ENCODE assay signal across 8 cellular contexts in genomic region chr6:26155066-26155925, GRCh38.
A peak's percentile ranks its signal among the peaks of the same experiment; 100 is the strongest.
DNase-seq lines count a peak whose midpoint lies in the region; ATAC-seq, FAIRE-seq and TF ChIP-seq lines count a peak whose summit lies in the region.

No MANE protein-coding gene starts in this region.

- no peak for TF ChIP-seq POLR2A in spleen (IDR thresholded peaks at IDR 0.05)

- intact Hi-C loops in spleen (cut with DNase I; ENCODE audit: low total_unique reads) = loop anchor here (5.0 kb wide), 1 partner anchor 42 kb away; a partner anchor contains a TSS

- H3K4me1 ChIP-seq in keratinocyte (ENCODE audit: control insufficient read depth, extremely low read depth, insufficient read depth, low read length) (peaks cover 34% of the 10 kb centered on the region), spleen (peaks cover 4 to 36% (median 21%) of the 10 kb centered on the region in 6 donors)

- no peaks in the 10 kb centered on the region for H4K20me1 ChIP-seq in keratinocyte (ENCODE audit: control insufficient read depth, extremely low read depth, insufficient read depth, low read length)

- peak overlapping the region; percentile 98 for H3K4me2 ChIP-seq in keratinocyte (ENCODE audit: control insufficient read depth, extremely low read depth, insufficient read depth, low read depth, low read length)

- H3K4me3 Mint-ChIP-seq in activated T-cell treated with anti-CD3 and anti-CD28 coated beads, Interleukin-2, amount 50 U/mL, for 4 hours = peak overlapping the region; percentile 85
- H3K4me3 Mint-ChIP-seq in brain = peak overlapping the region; percentile 91 to 98 (median 95)

- H3K36me3 ChIP-seq in keratinocyte (ENCODE audit: control insufficient read depth in 2 of 2, extremely low read depth in 1 of 2, insufficient read depth in 2 of 2, low read length in 2 of 2) = no peaks in the 10 kb centered on the region
- no peaks in the 10 kb centered on the region for H3K36me3 ChIP-seq in spleen

- H3K4me3 ChIP-seq in keratinocyte (ENCODE audit: control insufficient read depth in 2 of 3, extremely low read depth in 1 of 3, insufficient read depth in 2 of 3, low read depth in 1 of 3, low read length in 3 of 3) (peak overlapping the region; percentile 3 to 90 (median 90)), spleen (peak overlapping the region; percentile 14 to 83 (median 56))

- peaks cover 8% of the 10 kb centered on the region for H3K79me2 ChIP-seq in keratinocyte (ENCODE audit: control insufficient read depth, insufficient read depth, low read length)

- H3K27ac ChIP-seq in keratinocyte (ENCODE audit: control insufficient read depth, insufficient read depth, low read length) = peak overlapping the region; percentile 96
- H3K27ac ChIP-seq in spleen = peak overlapping the region; percentile 97 to 99 (median 98)

- no peaks in the 10 kb centered on the region for H3K27me3 ChIP-seq in keratinocyte (ENCODE audit: control insufficient read depth, extremely low read depth, insufficient read depth, low read length)
- no peaks in the 10 kb centered on the region for H3K27me3 ChIP-seq in spleen (replicated peaks in 1 of 7)

- peak overlapping the region; percentile 95 for H3K9ac ChIP-seq in keratinocyte (ENCODE audit: control insufficient read depth, extremely low read depth, insufficient read depth, low read length)

- no peak for FAIRE-seq in keratinocyte (lab: Jason Lieb, UNC)

- TF ChIP-seq CTCF in brain (conservative IDR thresholded peaks at IDR 0.05) = no peak
- TF ChIP-seq CTCF in keratinocyte (optimal IDR thresholded peaks at IDR 0.05 in 1 of 3, IDR thresholded peaks at IDR 0.05 in 1 of 3, conservative IDR thresholded peaks at IDR 0.05 in 1 of 3; ENCODE audit: extremely low read depth in 1 of 3, insufficient read depth in 2 of 3, low read length in 3 of 3) = no peak
- no peak for TF ChIP-seq CTCF in spleen (IDR thresholded peaks at IDR 0.05 in 8 of 11, conservative IDR thresholded peaks at IDR 0.05 in 3 of 11)

- dilution Hi-C loops in keratinocyte (cut with MboI; ENCODE audit: extremely low pct_ligation_motif_present, low sequenced_read_pairs) = no loop called here

- no peaks in the 10 kb centered on the region for H3K27me3 Mint-ChIP-seq in activated T-cell treated with anti-CD3 and anti-CD28 coated beads, Interleukin-2, amount 50 U/mL, for 4 hours (ENCODE audit: low read depth)
- H3K27me3 Mint-ChIP-seq in brain = peaks cover 34% of the 10 kb centered on the region

- DNase-seq in activated T-cell treated with anti-CD3 and anti-CD28 coated beads, Interleukin-2, amount 50 U/mL, for 4 hours = no peak
- DNase-seq in activated T-cell treated with anti-CD3 and anti-CD28 coated beads, Interleukin-2, amount 50 U/mL, for 48 hours = no peak
- peak; percentile 29 for DNase-seq in NCI-H446 treated with DMSO at 0.1 percent for 48 hours (lab: John Stamatoyannopoulos, UW)
- DNase-seq in keratinocyte (ENCODE audit: low read depth, low spot score) = no peak
- no peak for DNase-seq in spleen

- peak overlapping the region; percentile 92 to 99 (median 94) for H3K27ac Mint-ChIP-seq in brain

- no peaks in the 10 kb centered on the region for H3K9me3 Mint-ChIP-seq in activated T-cell treated with anti-CD3 and anti-CD28 coated beads, Interleukin-2, amount 50 U/mL, for 4 hours
- H3K9me3 Mint-ChIP-seq in brain = peaks cover 0 to 11% (median 3%) of the 10 kb centered on the region in 5 experiments

- H3K4me1 Mint-ChIP-seq in activated T-cell treated with anti-CD3 and anti-CD28 coated beads, Interleukin-2, amount 50 U/mL, for 4 hours (ENCODE audit: low read depth) = peaks cover 35% of the 10 kb centered on the region
- H3K4me1 Mint-ChIP-seq in brain = peaks cover 19% of the 10 kb centered on the region

- ATAC-seq in activated T-cell treated with anti-CD3 and anti-CD28 coated beads, Interleukin-2, amount 50 U/mL, for 4 hours = no peak
- no peak for ATAC-seq in GM19035 (IDR thresholded peaks at IDR 0.05; ENCODE audit: unreplicated experiment)
- no peak for ATAC-seq in HG02642 (IDR thresholded peaks at IDR 0.05; ENCODE audit: poor library complexity, unreplicated experiment)

- H3K9me3 ChIP-seq in keratinocyte (ENCODE audit: control insufficient read depth, low read depth, low read length) (no peaks in the 10 kb centered on the region), spleen (no peaks in the 10 kb centered on the region)

- peak overlapping the region; percentile 88 for H2AFZ ChIP-seq in keratinocyte (ENCODE audit: control insufficient read depth, low read length)

- H3K9me1 ChIP-seq in keratinocyte (ENCODE audit: control insufficient read depth, extremely low read depth, insufficient read depth, low read length) = no peaks in the 10 kb centered on the region

- WGBS in spleen, 5 donors = 27 to 31% (median 29%) methylated on average over 9 of the region's 9 CpGs

- no peaks in the 10 kb centered on the region for H3K36me3 Mint-ChIP-seq in activated T-cell treated with anti-CD3 and anti-CD28 coated beads, Interleukin-2, amount 50 U/mL, for 4 hours (ENCODE audit: insufficient read depth)
- H3K36me3 Mint-ChIP-seq in brain = peaks cover 15% of the 10 kb centered on the region
